8 cellular contexts compared by ENCODE assay signal in the genomic region with DNA sequence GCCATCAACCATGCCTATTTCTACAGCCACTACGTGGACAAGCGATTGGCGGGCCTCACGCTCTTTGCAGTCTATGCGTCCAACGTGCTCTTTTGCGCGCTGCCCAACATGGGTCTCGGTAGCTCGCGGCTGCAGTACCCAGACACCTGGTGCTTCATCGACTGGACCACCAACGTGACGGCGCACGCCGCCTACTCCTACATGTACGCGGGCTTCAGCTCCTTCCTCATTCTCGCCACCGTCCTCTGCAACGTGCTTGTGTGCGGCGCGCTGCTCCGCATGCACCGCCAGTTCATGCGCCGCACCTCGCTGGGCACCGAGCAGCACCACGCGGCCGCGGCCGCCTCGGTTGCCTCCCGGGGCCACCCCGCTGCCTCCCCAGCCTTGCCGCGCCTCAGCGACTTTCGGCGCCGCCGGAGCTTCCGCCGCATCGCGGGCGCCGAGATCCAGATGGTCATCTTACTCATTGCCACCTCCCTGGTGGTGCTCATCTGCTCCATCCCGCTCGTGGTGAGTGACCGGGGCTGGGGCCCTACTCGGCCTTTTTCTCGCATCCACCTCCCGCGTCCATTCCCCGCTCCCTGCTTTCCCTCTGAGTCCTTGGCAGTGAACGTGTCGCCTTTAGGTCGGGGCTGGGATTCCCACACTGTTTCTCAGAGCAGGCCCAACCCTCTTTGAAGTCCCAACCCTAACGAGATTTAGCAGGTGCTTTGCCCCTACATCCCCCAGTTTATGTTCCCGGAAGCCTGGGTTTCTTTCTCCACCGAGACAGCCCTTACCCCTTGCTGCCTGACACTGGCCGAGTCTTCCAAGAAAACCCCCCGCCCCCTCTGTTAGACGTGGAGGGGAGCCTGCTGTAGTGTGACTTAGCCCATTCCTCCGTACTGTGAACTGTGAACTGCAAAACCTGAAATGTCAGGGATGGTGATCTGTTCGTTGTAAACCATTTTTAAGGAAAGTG. TPM values are rescaled to one million over a fixed set of nuclear protein-coding genes. Genes with fewer than 3 reads are reported as not detected.
DNase-seq lines count a peak whose midpoint lies in the region; ATAC-seq and TF ChIP-seq lines count a peak whose summit lies in the region.

No MANE protein-coding gene starts in this region.

- peak overlapping the region; percentile 99 for H3K4me3 Mint-ChIP-seq in activated T-helper 2 cell treated with anti-CD3 and anti-CD28 coated beads, Interferon-gamma antibody, Interleukin-2, Interleukin-4, amounts not matched to agents 10 μg/mL and 5 μg/mL and 100 μg/mL, durations not matched to agents 14 hours and 24 hours and 36 hours (ENCODE audit: low read depth)
- H3K4me3 Mint-ChIP-seq in progenitor cell of endocrine pancreas (ENCODE audit: low read depth): peak overlapping the region; percentile 87

- peak overlapping the region; percentile 98 for H3K27ac ChIP-seq in KOPT-K1 (ENCODE audit: low read depth, low read length, poor library complexity, severe bottlenecking)

- peak; percentile 19 for ATAC-seq in GM18861 (IDR thresholded peaks at IDR 0.05; ENCODE audit: unreplicated experiment)
- ATAC-seq in Right ventricle myocardium inferior: no peak
- no peak for ATAC-seq in HG03159 (IDR thresholded peaks at IDR 0.05; ENCODE audit: unreplicated experiment)

- DNase-seq in activated T-helper 2 cell treated with anti-CD3 and anti-CD28 coated beads, Interferon-gamma antibody, Interleukin-2, Interleukin-4, amounts not matched to agents 10 μg/mL and 5 μg/mL and 100 μg/mL, durations not matched to agents 14 hours and 24 hours and 36 hours (ENCODE audit: low spot score): peak; percentile 30
- DNase-seq in Right ventricle myocardium inferior (ENCODE audit: missing footprints) (peak; percentile 85), progenitor cell of endocrine pancreas (ENCODE audit: low spot score, unreplicated experiment) (no peak), putamen (ENCODE audit: low spot score) (no peak), NCI-H128 (lab: John Stamatoyannopoulos, UW; ENCODE audit: unreplicated experiment) (no peak)

- no peaks in the 10 kb centered on the region for H3K9me3 Mint-ChIP-seq in activated T-helper 2 cell treated with anti-CD3 and anti-CD28 coated beads, Interferon-gamma antibody, Interleukin-2, Interleukin-4, amounts not matched to agents 10 μg/mL and 5 μg/mL and 100 μg/mL, durations not matched to agents 14 hours and 24 hours and 36 hours
- no peaks in the 10 kb centered on the region for H3K9me3 Mint-ChIP-seq in progenitor cell of endocrine pancreas (ENCODE audit: low read depth)

- intact Hi-C loops in activated T-helper 2 cell treated with anti-CD3 and anti-CD28 coated beads, Interferon-gamma antibody, Interleukin-2, Interleukin-4, amounts not matched to agents 10 μg/mL and 5 μg/mL and 100 μg/mL, durations not matched to agents 14 hours and 24 hours and 36 hours (cut with micrococcal nuclease): loop anchor here (1.0 to 2.0 kb wide), 2 partner anchors 8 to 1473 kb away; no protein-coding TSS in a partner anchor
- intact Hi-C loops in Right ventricle myocardium inferior (cut with DNase I): loop anchor here (5.0 kb wide), 2 partner anchors 109 to 289 kb away; no protein-coding TSS in a partner anchor

- no peak for TF ChIP-seq CTCF in progenitor cell of endocrine pancreas (IDR thresholded peaks at IDR 0.05; ENCODE audit: unreplicated experiment)

- peaks cover 63% of the 10 kb centered on the region for H3K36me3 Mint-ChIP-seq in activated T-helper 2 cell treated with anti-CD3 and anti-CD28 coated beads, Interferon-gamma antibody, Interleukin-2, Interleukin-4, amounts not matched to agents 10 μg/mL and 5 μg/mL and 100 μg/mL, durations not matched to agents 14 hours and 24 hours and 36 hours (ENCODE audit: low read depth)
- no peaks in the 10 kb centered on the region for H3K36me3 Mint-ChIP-seq in progenitor cell of endocrine pancreas (ENCODE audit: insufficient read depth)

- peaks cover 52% of the 10 kb centered on the region for H3K4me1 Mint-ChIP-seq in activated T-helper 2 cell treated with anti-CD3 and anti-CD28 coated beads, Interferon-gamma antibody, Interleukin-2, Interleukin-4, amounts not matched to agents 10 μg/mL and 5 μg/mL and 100 μg/mL, durations not matched to agents 14 hours and 24 hours and 36 hours (ENCODE audit: low read depth)
- peaks cover 49% of the 10 kb centered on the region for H3K4me1 Mint-ChIP-seq in progenitor cell of endocrine pancreas (ENCODE audit: low read depth)

- peaks cover 61% of the 10 kb centered on the region for H3K36me3 ChIP-seq in KOPT-K1 (ENCODE audit: insufficient read depth, low read length)

- H3K27ac Mint-ChIP-seq in activated T-helper 2 cell treated with anti-CD3 and anti-CD28 coated beads, Interferon-gamma antibody, Interleukin-2, Interleukin-4, amounts not matched to agents 10 μg/mL and 5 μg/mL and 100 μg/mL, durations not matched to agents 14 hours and 24 hours and 36 hours: peak overlapping the region; percentile 96
- peak overlapping the region; percentile 66 for H3K27ac Mint-ChIP-seq in progenitor cell of endocrine pancreas

- no peaks in the 10 kb centered on the region for H3K27me3 Mint-ChIP-seq in activated T-helper 2 cell treated with anti-CD3 and anti-CD28 coated beads, Interferon-gamma antibody, Interleukin-2, Interleukin-4, amounts not matched to agents 10 μg/mL and 5 μg/mL and 100 μg/mL, durations not matched to agents 14 hours and 24 hours and 36 hours (ENCODE audit: low read depth)
- peaks cover 27% of the 10 kb centered on the region for H3K27me3 Mint-ChIP-seq in progenitor cell of endocrine pancreas

- H3K9me3 ChIP-seq in KOPT-K1 (ENCODE audit: insufficient read depth, low read length, poor library complexity, severe bottlenecking): no peaks in the 10 kb centered on the region

RNA-seq across cellular contexts. Expression of a gene that starts 1.9 kb away (rescaled TPM):
- total RNA-seq in activated T-helper 2 cell treated with anti-CD3 and anti-CD28 coated beads, Interferon-gamma antibody, Interleukin-2, Interleukin-4, amounts not matched to agents 10 μg/mL and 5 μg/mL and 100 μg/mL, durations not matched to agents 14 hours and 24 hours and 36 hours: 30.4 and 33.7 TPM in 2 replicates
- total RNA-seq in Right ventricle myocardium inferior: 8.5 TPM
- 4.7 and 5.6 TPM in 2 replicates for total RNA-seq in progenitor cell of endocrine pancreas

Comparison
In these comparisons a context has a peak if more than half of its experiments do, and no peak if none do; other contexts are left out.
1. DNase-seq: peak in activated T-helper 2 cell treated with anti-CD3 and anti-CD28 coated beads, Interferon-gamma antibody, Interleukin-2, Interleukin-4, amounts not matched to agents 10 μg/mL and 5 μg/mL and 100 μg/mL, durations not matched to agents 14 hours and 24 hours and 36 hours (single experiment) and Right ventricle myocardium inferior (single experiment); none in progenitor cell of endocrine pancreas (single experiment), putamen (single experiment) and NCI-H128 (single experiment).